In the genomic region with DNA sequence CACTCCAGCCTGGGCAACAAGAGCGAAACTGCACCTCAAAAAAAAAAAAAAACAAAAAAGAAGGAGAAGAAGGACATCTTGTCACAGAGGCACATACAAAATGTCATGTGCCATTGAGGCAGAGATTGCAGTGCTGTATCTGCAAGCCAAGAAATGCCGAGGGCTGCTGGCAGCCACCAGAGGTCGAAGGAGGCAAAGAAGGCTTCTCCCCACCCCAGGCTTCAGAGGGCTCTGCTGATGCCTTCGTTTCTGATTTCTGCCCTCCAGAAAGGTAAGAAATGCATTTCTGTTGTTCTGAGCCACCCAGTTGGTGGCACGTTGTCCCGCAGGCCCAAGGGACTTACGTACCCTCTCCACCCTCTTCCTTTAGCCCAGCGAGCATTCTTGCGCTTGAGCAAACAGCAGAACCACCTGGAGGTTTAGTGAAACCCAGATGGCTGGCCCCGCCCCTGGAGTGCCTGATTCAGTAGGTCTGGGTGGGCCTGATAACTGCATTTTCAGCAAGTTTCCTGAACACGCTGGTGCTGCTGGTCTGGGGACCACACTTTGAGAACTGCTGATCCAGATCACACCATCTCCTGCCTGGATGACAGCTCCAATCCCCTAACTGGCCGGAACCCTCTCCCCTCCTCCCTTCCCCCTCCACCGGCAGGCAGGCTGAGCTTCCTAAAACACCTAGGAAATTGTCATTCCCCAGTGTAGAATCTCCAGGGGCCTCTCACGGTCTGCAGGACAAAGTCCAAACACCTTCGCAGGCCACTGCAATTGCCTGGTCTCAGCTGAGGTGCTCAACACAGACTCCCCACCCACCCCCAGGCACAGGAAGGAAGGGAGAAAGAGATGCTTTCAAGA, we compare ENCODE assay signal across 8 cellular contexts. TPM values are rescaled to one million over a fixed set of nuclear protein-coding genes. Genes with fewer than 3 reads are reported as not detected.
DNase-seq lines count a peak whose midpoint lies in the region; ATAC-seq and TF ChIP-seq lines count a peak whose summit lies in the region.

No MANE protein-coding gene starts in this region.

- no peaks in the 10 kb centered on the region for H4K20me1 ChIP-seq in mammary epithelial cell (ENCODE audit: insufficient read depth, low read length)

- no peaks in the 10 kb centered on the region for H3K27me3 Mint-ChIP-seq in CD8-positive, alpha-beta T cell (ENCODE audit: low read depth)
- H3K27me3 Mint-ChIP-seq in HFFc6 (ENCODE audit: insufficient read depth), result peaks cover 2% of the 10 kb centered on the region; the same call in 1 of the 2 replicates

- in situ Hi-C loops in mammary epithelial cell (cut with MboI; ENCODE audit: low sequenced_read_pairs in 2 of 2), result no loop called here

- peaks cover 6% of the 10 kb centered on the region for H3K4me1 ChIP-seq in CD8-positive, alpha-beta T cell (ENCODE audit: insufficient read depth, low read length)
- H3K4me1 ChIP-seq in vagina (no peaks in the 10 kb centered on the region), mammary epithelial cell (ENCODE audit: insufficient read depth, low read length) (no peaks in the 10 kb centered on the region)

- POLR2A ChIA-PET in CD8-positive, alpha-beta T cell (lab: Charles Lee), result interaction anchor here (0.6 kb wide), 1 partner anchor 247 kb away, joined by 4 read pairs; no protein-coding TSS in a partner anchor
- POLR2A ChIA-PET in RWPE1 (lab: Yijun Ruan, JAX; ENCODE audit: low non-redundant PET), result no interaction called here

- H3K4me3 ChIP-seq in CD8-positive, alpha-beta T cell (ENCODE audit: low read depth, low read length), result no peak overlapping the region
- H3K4me3 ChIP-seq in vagina (no peak overlapping the region), mammary epithelial cell (replicated peaks in 1 of 3; ENCODE audit: insufficient read depth in 1 of 3, low read depth in 2 of 3, low read length in 3 of 3) (no peak overlapping the region)

- no peak overlapping the region for H3K4me2 ChIP-seq in mammary epithelial cell (ENCODE audit: insufficient read depth, low read depth, low read length)

- H2AFZ ChIP-seq in mammary epithelial cell (ENCODE audit: low read depth, low read length), result no peak overlapping the region

- no peak for TF ChIP-seq CTCF in CD8-positive, alpha-beta T cell (IDR thresholded peaks at IDR 0.05)
- no peak for TF ChIP-seq CTCF in RWPE1 (conservative IDR thresholded peaks at IDR 0.05; ENCODE audit: low read depth)
- no peak for TF ChIP-seq CTCF in vagina (IDR thresholded peaks at IDR 0.05)
- no peak for TF ChIP-seq CTCF in mammary epithelial cell (conservative IDR thresholded peaks at IDR 0.05 in 1 of 2, IDR thresholded peaks at IDR 0.05 in 1 of 2; ENCODE audit: extremely low read depth in 1 of 2, insufficient read depth in 1 of 2, low read depth in 1 of 2, low read length in 2 of 2)
- TF ChIP-seq CTCF in HFFc6 (IDR thresholded peaks at IDR 0.05), result no peak

- peaks cover 7% of the 10 kb centered on the region for H3K4me1 Mint-ChIP-seq in CD8-positive, alpha-beta T cell (ENCODE audit: low read depth)
- peaks cover 6% of the 10 kb centered on the region for H3K4me1 Mint-ChIP-seq in HFFc6 (ENCODE audit: low read depth)

- CTCF ChIA-PET in CD8-positive, alpha-beta T cell (lab: Charles Lee), result no interaction called here
- CTCF ChIA-PET in RWPE1 (lab: Yijun Ruan, JAX), result no interaction called here
- CTCF ChIA-PET in mammary epithelial cell (lab: Charles Lee; ENCODE audit: low non-redundant PET), result no interaction called here

- no peaks in the 10 kb centered on the region for H3K9me3 ChIP-seq in CD8-positive, alpha-beta T cell (ENCODE audit: low read length)
- H3K9me3 ChIP-seq in vagina (no peaks in the 10 kb centered on the region), mammary epithelial cell (replicated peaks; ENCODE audit: insufficient read depth, low read length) (no peaks in the 10 kb centered on the region)

- H3K36me3 Mint-ChIP-seq in CD8-positive, alpha-beta T cell, result no peaks in the 10 kb centered on the region
- H3K36me3 Mint-ChIP-seq in HFFc6 (ENCODE audit: low read depth), result no peaks in the 10 kb centered on the region

- dilution Hi-C loops in mammary epithelial cell (cut with HindIII; ENCODE audit: low sequenced_read_pairs), result no loop called here

- intact Hi-C loops in CD8-positive, alpha-beta T cell (cut with DNase I, micrococcal nuclease), result no loop called here
- intact Hi-C loops in vagina (cut with DNase I) (no loop called here), mammary epithelial cell (cut with micrococcal nuclease) (no loop called here)

- peak; percentile 48 for ATAC-seq in CD8-positive, alpha-beta T cell
- ATAC-seq in HG03103 (IDR thresholded peaks at IDR 0.05; ENCODE audit: low read depth, unreplicated experiment), result peak; percentile 80

- WGBS in mammary epithelial cell (ENCODE audit: low coverage, missing lambda C conversion rate), result 67% methylated on average over 12 of the region's 15 CpGs

- DNase-seq in CD8-positive, alpha-beta T cell, result no peak
- no peak for DNase-seq in RWPE1 (ENCODE audit: low spot score)
- no peak for DNase-seq in vagina (ENCODE audit: extremely low spot score in 2 of 2)
- no peak for DNase-seq in mammary epithelial cell
- no peak for DNase-seq in HFFc6
- DNase-seq in substantia nigra (lab: John Stamatoyannopoulos, UW), result no peak

- H3K36me3 ChIP-seq in CD8-positive, alpha-beta T cell (ENCODE audit: insufficient read depth, low read length), result no peaks in the 10 kb centered on the region
- H3K36me3 ChIP-seq in vagina (no peaks in the 10 kb centered on the region), mammary epithelial cell (ENCODE audit: insufficient read depth, low read length) (no peaks in the 10 kb centered on the region)

- no peaks in the 10 kb centered on the region for H3K27me3 ChIP-seq in CD8-positive, alpha-beta T cell (ENCODE audit: insufficient read depth, low read length)
- H3K27me3 ChIP-seq in vagina (no peaks in the 10 kb centered on the region), mammary epithelial cell (ENCODE audit: insufficient read depth, low read length) (no peaks in the 10 kb centered on the region)

- no peaks in the 10 kb centered on the region for H3K79me2 ChIP-seq in mammary epithelial cell (ENCODE audit: insufficient read depth, low read length)

- H3K27ac ChIP-seq in CD8-positive, alpha-beta T cell (ENCODE audit: low read depth, low read length), result no peak overlapping the region
- H3K27ac ChIP-seq in RWPE1 (peak overlapping the region; percentile 17; the same call in 1 of the 2 replicates), vagina (no peak overlapping the region), mammary epithelial cell (ENCODE audit: insufficient read depth, low read depth, low read length) (no peak overlapping the region), substantia nigra (ENCODE audit: low read depth, low read length, poor library complexity, severe bottlenecking) (no peak overlapping the region)

- no peak overlapping the region for H3K27ac Mint-ChIP-seq in CD8-positive, alpha-beta T cell
- no peak overlapping the region for H3K27ac Mint-ChIP-seq in HFFc6

- no peak overlapping the region for H3K4me3 Mint-ChIP-seq in CD8-positive, alpha-beta T cell
- H3K4me3 Mint-ChIP-seq in HFFc6, result no peak overlapping the region

- TF ChIP-seq POLR2A in GM19193 (IDR thresholded peaks at IDR 0.05; ENCODE audit: extremely low read depth, insufficient read depth, insufficient read length), result peak; percentile 49
- no peak for TF ChIP-seq POLR2A in vagina (IDR thresholded peaks at IDR 0.05)

- no peak overlapping the region for H3K9ac ChIP-seq in mammary epithelial cell (ENCODE audit: insufficient read depth, low read length)

- BruUV-seq in mammary epithelial cell (replicated peaks; lab: Mats Ljungman, UMichigan), result no TSS peak

- H3K9me3 Mint-ChIP-seq in CD8-positive, alpha-beta T cell, result no peaks in the 10 kb centered on the region
- H3K9me3 Mint-ChIP-seq in HFFc6, result no peaks in the 10 kb centered on the region

RNA-seq across cellular contexts. Expression of gene SCARB1, which starts 21.1 kb away (rescaled TPM):
- 1 to 10 TPM; 3.0 to 3.2 TPM for total RNA-seq in CD8-positive, alpha-beta T cell
- total RNA-seq in vagina (20.6 TPM), mammary epithelial cell (10 to 100 TPM; 44.8 to 60.9 TPM)
- 122 TPM for polyA plus RNA-seq in mammary epithelial cell
- 117 TPM for polyA minus RNA-seq in mammary epithelial cell
- 10 to 100 TPM; 34.8 to 46.3 (median 36.8) TPM for total RNA-seq in HFFc6 (2021; fragmentation: NEBNext Ultra II Directional; extraction: Animal tissue kit (Norgen Biotek cat#: 25700))

RNA-seq across cellular contexts. Expression of gene UBC, which starts 29.6 kb away (rescaled TPM):
- 1,000 to 10,000 TPM; 1,771 to 1,786 TPM for total RNA-seq in CD8-positive, alpha-beta T cell
- total RNA-seq in vagina (2,671 TPM), mammary epithelial cell (1,000 to 10,000 TPM; 1,187 to 2,186 TPM)
- 3,278 TPM for polyA plus RNA-seq in mammary epithelial cell
- 2,197 TPM for polyA minus RNA-seq in mammary epithelial cell
- 1,000 to 10,000 TPM; 1,112 to 1,171 (median 1,143) TPM for total RNA-seq in HFFc6 (2021; fragmentation: NEBNext Ultra II Directional; extraction: Animal tissue kit (Norgen Biotek cat#: 25700))
